Comparison of ENCODE assay signal across 16 cellular contexts in genomic region chr4:36771411-36772153, GRCh38.
DNase-seq lines count a peak whose midpoint lies in the region; ATAC-seq lines count a peak whose summit lies in the region.
"Had no signal": no experiment of that assay in that cellular context is flagged by ENCODE, and none has a peak within 500 bp of the region (broad histone marks: within the 10 kb centered on the region; RNA-seq: fewer than 3 reads in every experiment).

No MANE protein-coding gene starts in this region.

- DNase-seq in COLO668 (lab: John Stamatoyannopoulos, UW; ENCODE audit: unreplicated experiment), result peak; percentile 42
- peak; percentile 63 for DNase-seq in NCI-H524 treated with DMSO at 0.1 percent for 48 hours (lab: John Stamatoyannopoulos, UW)
- DNase-seq in DMS114 treated with DMSO at 0.1 percent for 48 hours (lab: John Stamatoyannopoulos, UW; ENCODE audit: unreplicated experiment), result no peak
- no peak for DNase-seq in hypothalamus (lab: John Stamatoyannopoulos, UW)
- no peak for DNase-seq in activated CD8-positive, alpha-beta memory T cell treated with anti-CD3 and anti-CD28 coated beads, Interleukin-2, amount 50 U/mL, for 48 hours
- DNase-seq: ACHN; activated CD8-positive, alpha-beta memory T cell treated with anti-CD3 and anti-CD28 coated beads for 24 hours; activated gamma-delta T cell; CD4-positive, alpha-beta memory T cell; cortex of kidney; immature natural killer cell; NCI-H1048; SK-N-SH had no signal

- ATAC-seq in GM18870 (IDR thresholded peaks at IDR 0.05; ENCODE audit: unreplicated experiment) (peak; percentile 44), HG02642 (IDR thresholded peaks at IDR 0.05; ENCODE audit: poor library complexity, unreplicated experiment) (peak; percentile 54), GM21737 (IDR thresholded peaks at IDR 0.05; ENCODE audit: unreplicated experiment) (no peak)

Comparison
In these comparisons a context has a peak if more than half of its experiments do, and no peak if none do; other contexts are left out.
1. DNase-seq: peak in COLO668 (single experiment) and NCI-H524 treated with DMSO at 0.1 percent for 48 hours (single experiment); none in DMS114 treated with DMSO at 0.1 percent for 48 hours (single experiment), hypothalamus (0 of 51) and activated CD8-positive, alpha-beta memory T cell treated with anti-CD3 and anti-CD28 coated beads, Interleukin-2, amount 50 U/mL, for 48 hours (single experiment).